8 cellular contexts compared by ENCODE assay signal in genomic region chr14:96762650-96763049, GRCh38. TPM values are rescaled to one million over a fixed set of nuclear protein-coding genes. Genes with fewer than 3 reads are reported as not detected.
DNase-seq lines count a peak whose midpoint lies in the region; ATAC-seq, FAIRE-seq and TF ChIP-seq lines count a peak whose summit lies in the region.

No MANE protein-coding gene starts in this region.

- H3K27me3 Mint-ChIP-seq in T-helper 17 cell = peaks cover 20% of the 10 kb centered on the region

- no peak overlapping the region for H3K27ac Mint-ChIP-seq in T-helper 17 cell

- H3K36me3 Mint-ChIP-seq in T-helper 17 cell (ENCODE audit: low read depth) = no peaks in the 10 kb centered on the region

- DNase-seq in D721Med (ENCODE audit: insufficient read length, low spot score) (peak; percentile 53), NCI-H1694 treated with DMSO at 0.1 percent for 48 hours (lab: John Stamatoyannopoulos, UW) (peak; percentile 62), T-helper 17 cell (no peak), foreskin keratinocyte (peak in 1 of 2 donors; percentile 75), retinal pigment epithelial cell (ENCODE audit: low read depth) (peak; percentile 10), HK-2 (ENCODE audit: unreplicated experiment) (no peak)

- peaks cover 6% of the 10 kb centered on the region for H3K4me1 Mint-ChIP-seq in T-helper 17 cell

- peak overlapping the region; percentile 50 for H3K4me3 Mint-ChIP-seq in T-helper 17 cell

- H3K27ac ChIP-seq in foreskin keratinocyte = no peak overlapping the region

- H3K4me3 ChIP-seq in retinal pigment epithelial cell (ENCODE audit: low read length) = no peak overlapping the region

- no peaks in the 10 kb centered on the region for H3K4me1 ChIP-seq in foreskin keratinocyte

- peak; percentile 98 for FAIRE-seq in D721Med (lab: Jason Lieb, UNC)

- TF ChIP-seq CTCF in D721Med (IDR thresholded peaks at IDR 0.05; ENCODE audit: insufficient read depth, missing control alignments) (no peak), foreskin keratinocyte (conservative IDR thresholded peaks at IDR 0.05) (no peak), retinal pigment epithelial cell (conservative IDR thresholded peaks at IDR 0.05; ENCODE audit: low read depth, low read length) (no peak)

- ATAC-seq in GM18907 (IDR thresholded peaks at IDR 0.05; ENCODE audit: unreplicated experiment) = peak; percentile 99
- peak; percentile 77 for ATAC-seq in HG03025 (IDR thresholded peaks at IDR 0.05; ENCODE audit: low FRiP score, unreplicated experiment)
- ATAC-seq in T-helper 17 cell = peak; percentile 99
- peak; percentile 99 for ATAC-seq in foreskin keratinocyte

- no peaks in the 10 kb centered on the region for H3K9me3 ChIP-seq in T-helper 17 cell (ENCODE audit: control insufficient read depth, low read length, poor library complexity, severe bottlenecking)

- peaks cover 24% of the 10 kb centered on the region for H3K27me3 ChIP-seq in foreskin keratinocyte

RNA-seq across cellular contexts. Expression of gene VRK1, which starts 34.5 kb away (rescaled TPM):
- 10 to 100 TPM; 24.6 to 25.3 TPM for total RNA-seq in T-helper 17 cell
- total RNA-seq in foreskin keratinocyte = 47.2 and 66.4 TPM in 2 replicates
- 39.9 and 54.1 TPM in 2 replicates for polyA plus RNA-seq in foreskin keratinocyte

Comparison
In these comparisons a context has a peak if more than half of its experiments do, and no peak if none do; other contexts are left out.
1. DNase-seq: peak in D721Med (single experiment), NCI-H1694 treated with DMSO at 0.1 percent for 48 hours (single experiment) and retinal pigment epithelial cell (single experiment); none in T-helper 17 cell (0 of 3) and HK-2 (single experiment).
2. Peak in every context shown above with its lines, with median percentiles within 50 percentile points of each other: ATAC-seq.